In genomic region chr1:207088731-207089626, GRCh38 we compare ENCODE assay signal across 10 cellular contexts. TPM values are rescaled to one million over a fixed set of nuclear protein-coding genes. Genes with fewer than 3 reads are reported as not detected.
A peak's percentile ranks its signal among the peaks of the same experiment; 100 is the strongest.
DNase-seq lines count a peak whose midpoint lies in the region; ATAC-seq lines count a peak whose summit lies in the region.
"Had no signal": no experiment of that assay in that cellular context is flagged by ENCODE, and none has a peak within 500 bp of the region (broad histone marks: within the 10 kb centered on the region; RNA-seq: fewer than 3 reads in every experiment).

Gene C4BPB (plus strand): TSS chr1:207088860. CDS start chr1:207089532, 672 bp downstream.

- no peak for DNase-seq in activated T-cell treated with anti-CD3 and anti-CD28 coated beads, Interleukin-2, amount 50 U/mL, for 4 hours
- no peak for DNase-seq in activated T-cell treated with anti-CD3 and anti-CD28 coated beads for 4 hours
- peak; percentile 16 for DNase-seq in RPMI7951 (ENCODE audit: low read depth)
- DNase-seq in glomerular visceral epithelial cell (ENCODE audit: extremely low spot score) = peak; percentile 34
- DNase-seq in stimulated activated naive CD8-positive, alpha-beta T cell treated with anti-CD3 and anti-CD28 coated beads, Interleukin-15, amount 100 ng/mL, for 72 hours = no peak
- no peak for DNase-seq in iPS-NIHi7 (ENCODE audit: extremely low spot score)
- no peak for DNase-seq in UCSD-AML1 (lab: John Stamatoyannopoulos, UW; ENCODE audit: unreplicated experiment)
- no peak for DNase-seq in G401 (ENCODE audit: low spot score)
- DNase-seq: amniotic stem cell had no signal

- peak; percentile 59 to 61 for ATAC-seq in activated T-cell treated with anti-CD3 and anti-CD28 coated beads, Interleukin-2, amount 50 U/mL, for 4 hours
- peak; percentile 81 for ATAC-seq in stimulated activated naive CD8-positive, alpha-beta T cell treated with anti-CD3 and anti-CD28 coated beads, Interleukin-15, amount 100 ng/mL, for 72 hours
- ATAC-seq: gastroesophageal sphincter had no signal

- peaks cover 22% of the 10 kb centered on the region for H3K4me1 Mint-ChIP-seq in activated T-cell treated with anti-CD3 and anti-CD28 coated beads, Interleukin-2, amount 50 U/mL, for 4 hours (ENCODE audit: low read depth)
- H3K4me1 Mint-ChIP-seq in stimulated activated naive CD8-positive, alpha-beta T cell treated with anti-CD3 and anti-CD28 coated beads, Interleukin-15, amount 100 ng/mL, for 72 hours = peaks cover 38% of the 10 kb centered on the region

- in situ Hi-C loops in G401 (cut with HindIII; ENCODE audit: low sequenced_read_pairs) = no loop called here

- H3K4me3 Mint-ChIP-seq in activated T-cell treated with anti-CD3 and anti-CD28 coated beads, Interleukin-2, amount 50 U/mL, for 4 hours = peak within 1 kb of the TSS; percentile 69
- H3K4me3 Mint-ChIP-seq in stimulated activated naive CD8-positive, alpha-beta T cell treated with anti-CD3 and anti-CD28 coated beads, Interleukin-15, amount 100 ng/mL, for 72 hours = peak within 1 kb of the TSS; percentile 80 to 87

- H3K27me3 Mint-ChIP-seq in activated T-cell treated with anti-CD3 and anti-CD28 coated beads, Interleukin-2, amount 50 U/mL, for 4 hours (ENCODE audit: low read depth) = peaks cover 10% of the 10 kb centered on the region
- no peaks in the 10 kb centered on the region for H3K27me3 Mint-ChIP-seq in stimulated activated naive CD8-positive, alpha-beta T cell treated with anti-CD3 and anti-CD28 coated beads, Interleukin-15, amount 100 ng/mL, for 72 hours

- peak within 1 kb of the TSS; percentile 79 to 94 for H3K27ac Mint-ChIP-seq in stimulated activated naive CD8-positive, alpha-beta T cell treated with anti-CD3 and anti-CD28 coated beads, Interleukin-15, amount 100 ng/mL, for 72 hours

- H3K36me3 Mint-ChIP-seq in activated T-cell treated with anti-CD3 and anti-CD28 coated beads, Interleukin-2, amount 50 U/mL, for 4 hours (ENCODE audit: insufficient read depth) = no peaks in the 10 kb centered on the region

- no peaks in the 10 kb centered on the region for H3K9me3 Mint-ChIP-seq in activated T-cell treated with anti-CD3 and anti-CD28 coated beads, Interleukin-2, amount 50 U/mL, for 4 hours
- no peaks in the 10 kb centered on the region for H3K9me3 Mint-ChIP-seq in stimulated activated naive CD8-positive, alpha-beta T cell treated with anti-CD3 and anti-CD28 coated beads, Interleukin-15, amount 100 ng/mL, for 72 hours

RNA-seq across cellular contexts. Expression of gene C4BPB, which starts in this region (rescaled TPM):
- total RNA-seq in activated T-cell treated with anti-CD3 and anti-CD28 coated beads, Interleukin-2, amount 50 U/mL, for 4 hours = under 1 TPM; 0.27 to 0.38 (median 0.29) TPM
- not detected in 2 replicates for total RNA-seq in RPMI7951 (2014; rRNA removed; shearing (Covaris generic))
- total RNA-seq in G401 (2014; rRNA removed; shearing (Covaris generic)) = not detected in 2 replicates

Comparison
In these comparisons a context has a peak if more than half of its experiments do, and no peak if none do; other contexts are left out.
1. Peak in ATAC-seq in activated T-cell treated with anti-CD3 and anti-CD28 coated beads, Interleukin-2, amount 50 U/mL, for 4 hours; RNA of the gene not detected or under 1 TPM.
2. Peak in DNase-seq in RPMI7951; RNA of the gene not detected or under 1 TPM.